ENCODE assay signal across 1 cellular context in the genomic region with DNA sequence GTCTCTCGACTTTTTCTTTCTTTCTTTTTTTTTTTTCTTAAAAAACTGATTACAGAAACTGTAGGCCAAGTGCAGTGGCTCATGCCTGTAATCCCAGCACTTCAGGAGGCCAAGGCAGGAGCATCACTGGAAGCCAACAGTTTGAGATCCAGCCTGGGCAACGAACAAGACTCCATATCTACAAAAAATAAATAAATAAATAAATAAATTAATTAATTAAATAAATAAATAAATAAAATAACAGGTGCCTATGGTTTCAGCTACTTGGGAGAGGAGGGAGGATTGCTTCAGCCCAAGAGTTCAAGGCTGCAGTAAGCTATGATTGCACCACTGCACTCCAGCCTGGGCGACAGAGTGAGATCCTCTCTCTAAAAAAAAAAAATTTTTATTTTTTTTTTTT.
TF ChIP-seq lines count a peak whose summit lies in the region.

No MANE protein-coding gene starts in this region.

TF ChIP-seq in HEK293, 187 proteins besides CTCF, POLR2A, EP300 and RAD21 (continued from another document):
- TF ChIP-seq, protein P1, sequence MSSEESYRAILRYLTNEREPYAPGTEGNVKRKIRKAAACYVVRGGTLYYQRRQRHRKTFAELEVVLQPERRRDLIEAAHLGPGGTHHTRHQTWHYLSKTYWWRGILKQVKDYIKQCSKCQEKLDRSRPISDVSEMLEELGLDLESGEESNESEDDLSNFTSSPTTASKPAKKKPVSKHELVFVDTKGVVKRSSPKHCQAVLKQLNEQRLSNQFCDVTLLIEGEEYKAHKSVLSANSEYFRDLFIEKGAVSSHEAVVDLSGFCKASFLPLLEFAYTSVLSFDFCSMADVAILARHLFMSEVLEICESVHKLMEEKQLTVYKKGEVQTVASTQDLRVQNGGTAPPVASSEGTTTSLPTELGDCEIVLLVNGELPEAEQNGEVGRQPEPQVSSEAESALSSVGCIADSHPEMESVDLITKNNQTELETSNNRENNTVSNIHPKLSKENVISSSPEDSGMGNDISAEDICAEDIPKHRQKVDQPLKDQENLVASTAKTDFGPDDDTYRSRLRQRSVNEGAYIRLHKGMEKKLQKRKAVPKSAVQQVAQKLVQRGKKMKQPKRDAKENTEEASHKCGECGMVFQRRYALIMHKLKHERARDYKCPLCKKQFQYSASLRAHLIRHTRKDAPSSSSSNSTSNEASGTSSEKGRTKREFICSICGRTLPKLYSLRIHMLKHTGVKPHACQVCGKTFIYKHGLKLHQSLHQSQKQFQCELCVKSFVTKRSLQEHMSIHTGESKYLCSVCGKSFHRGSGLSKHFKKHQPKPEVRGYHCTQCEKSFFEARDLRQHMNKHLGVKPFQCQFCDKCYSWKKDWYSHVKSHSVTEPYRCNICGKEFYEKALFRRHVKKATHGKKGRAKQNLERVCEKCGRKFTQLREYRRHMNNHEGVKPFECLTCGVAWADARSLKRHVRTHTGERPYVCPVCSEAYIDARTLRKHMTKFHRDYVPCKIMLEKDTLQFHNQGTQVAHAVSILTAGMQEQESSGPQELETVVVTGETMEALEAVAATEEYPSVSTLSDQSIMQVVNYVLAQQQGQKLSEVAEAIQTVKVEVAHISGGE (tag by site-specific recombination; conservative IDR thresholded peaks at IDR 0.05; ENCODE audit: low read depth): peak; percentile 42; the same call in 1 of the 2 replicates
- TF ChIP-seq ZNF394 (tag by site-specific recombination; IDR thresholded peaks at IDR 0.05; ENCODE audit: borderline replicate concordance) (peak; percentile 64; the same call in 1 of the 2 replicates), ZNF426 (tag by site-specific recombination; IDR thresholded peaks at IDR 0.05) (peak; percentile 70)
- TF ChIP-seq, protein P2, sequence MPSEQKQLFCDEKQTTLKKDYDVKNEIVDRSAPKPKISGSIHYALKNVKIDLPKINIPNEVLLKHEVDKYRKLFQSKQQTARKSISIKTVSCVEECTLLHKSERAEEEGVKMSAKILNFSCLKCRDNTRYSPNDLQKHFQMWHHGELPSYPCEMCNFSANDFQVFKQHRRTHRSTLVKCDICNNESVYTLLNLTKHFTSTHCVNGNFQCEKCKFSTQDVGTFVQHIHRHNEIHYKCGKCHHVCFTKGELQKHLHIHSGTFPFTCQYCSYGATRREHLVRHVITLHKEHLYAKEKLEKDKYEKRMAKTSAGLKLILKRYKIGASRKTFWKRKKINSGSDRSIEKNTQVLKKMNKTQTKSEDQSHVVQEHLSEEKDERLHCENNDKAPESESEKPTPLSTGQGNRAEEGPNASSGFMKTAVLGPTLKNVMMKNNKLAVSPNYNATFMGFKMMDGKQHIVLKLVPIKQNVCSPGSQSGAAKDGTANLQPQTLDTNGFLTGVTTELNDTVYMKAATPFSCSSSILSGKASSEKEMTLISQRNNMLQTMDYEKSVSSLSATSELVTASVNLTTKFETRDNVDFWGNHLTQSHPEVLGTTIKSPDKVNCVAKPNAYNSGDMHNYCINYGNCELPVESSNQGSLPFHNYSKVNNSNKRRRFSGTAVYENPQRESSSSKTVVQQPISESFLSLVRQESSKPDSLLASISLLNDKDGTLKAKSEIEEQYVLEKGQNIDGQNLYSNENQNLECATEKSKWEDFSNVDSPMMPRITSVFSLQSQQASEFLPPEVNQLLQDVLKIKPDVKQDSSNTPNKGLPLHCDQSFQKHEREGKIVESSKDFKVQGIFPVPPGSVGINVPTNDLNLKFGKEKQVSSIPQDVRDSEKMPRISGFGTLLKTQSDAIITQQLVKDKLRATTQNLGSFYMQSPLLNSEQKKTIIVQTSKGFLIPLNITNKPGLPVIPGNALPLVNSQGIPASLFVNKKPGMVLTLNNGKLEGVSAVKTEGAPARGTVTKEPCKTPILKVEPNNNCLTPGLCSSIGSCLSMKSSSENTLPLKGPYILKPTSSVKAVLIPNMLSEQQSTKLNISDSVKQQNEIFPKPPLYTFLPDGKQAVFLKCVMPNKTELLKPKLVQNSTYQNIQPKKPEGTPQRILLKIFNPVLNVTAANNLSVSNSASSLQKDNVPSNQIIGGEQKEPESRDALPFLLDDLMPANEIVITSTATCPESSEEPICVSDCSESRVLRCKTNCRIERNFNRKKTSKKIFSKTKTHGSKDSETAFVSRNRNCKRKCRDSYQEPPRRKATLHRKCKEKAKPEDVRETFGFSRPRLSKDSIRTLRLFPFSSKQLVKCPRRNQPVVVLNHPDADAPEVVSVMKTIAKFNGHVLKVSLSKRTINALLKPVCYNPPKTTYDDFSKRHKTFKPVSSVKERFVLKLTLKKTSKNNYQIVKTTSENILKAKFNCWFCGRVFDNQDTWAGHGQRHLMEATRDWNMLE (tag by site-specific recombination; conservative IDR thresholded peaks at IDR 0.05; ENCODE audit: low read depth): peak; percentile 58; the same call in 1 of the 2 replicates
